1 cellular context compared by ENCODE assay signal in the genomic region with DNA sequence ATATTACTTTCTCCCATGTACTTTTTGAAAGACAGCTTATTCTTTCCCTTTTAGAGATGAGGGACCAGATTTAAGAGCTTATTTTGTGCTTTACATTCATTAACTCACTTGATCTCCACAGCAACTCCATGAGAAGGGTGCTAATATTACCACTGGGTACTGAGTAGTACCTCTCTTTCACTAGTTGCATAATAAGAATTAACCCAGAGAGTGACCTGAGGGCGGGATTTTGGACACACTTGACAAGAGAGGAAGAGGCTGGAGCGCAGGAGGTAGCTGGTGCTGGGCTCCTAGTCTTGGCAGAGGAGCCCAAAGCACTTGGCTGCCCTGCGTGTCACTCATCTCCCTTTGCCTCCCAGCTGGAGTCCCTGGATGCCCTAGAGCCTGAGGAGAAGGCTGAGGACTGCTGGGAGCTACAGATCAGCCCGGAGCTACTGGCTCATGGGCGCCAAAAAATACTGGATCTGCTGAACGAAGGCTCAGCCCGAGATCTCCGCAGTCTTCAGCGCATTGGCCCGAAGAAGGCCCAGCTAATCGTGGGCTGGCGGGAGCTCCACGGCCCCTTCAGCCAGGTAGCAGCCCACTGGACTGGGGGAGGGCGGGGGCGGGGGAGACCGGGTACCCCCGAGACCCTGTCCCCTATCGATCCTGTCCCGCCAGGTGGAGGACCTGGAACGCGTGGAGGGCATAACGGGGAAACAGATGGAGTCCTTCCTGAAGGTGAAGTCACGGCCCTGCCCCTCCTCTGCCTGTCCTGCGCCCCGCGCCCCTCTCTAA.
A peak's percentile ranks its signal among the peaks of the same experiment; 100 is the strongest.
TF ChIP-seq lines count a peak whose summit lies in the region.

No MANE protein-coding gene starts in this region.

TF ChIP-seq in K562, 482 proteins besides CTCF, POLR2A, EP300 and RAD21 (continued from another document):
- peak; percentile 26; the same call in 1 of the 2 replicates for TF ChIP-seq ZNF431 (CRISPR knock-in tag; IDR thresholded peaks at IDR 0.05)
- TF ChIP-seq ILK (tag; IDR thresholded peaks at IDR 0.05; ENCODE audit: borderline replicate concordance, low read depth) = no peak
- TF ChIP-seq, protein P1, sequence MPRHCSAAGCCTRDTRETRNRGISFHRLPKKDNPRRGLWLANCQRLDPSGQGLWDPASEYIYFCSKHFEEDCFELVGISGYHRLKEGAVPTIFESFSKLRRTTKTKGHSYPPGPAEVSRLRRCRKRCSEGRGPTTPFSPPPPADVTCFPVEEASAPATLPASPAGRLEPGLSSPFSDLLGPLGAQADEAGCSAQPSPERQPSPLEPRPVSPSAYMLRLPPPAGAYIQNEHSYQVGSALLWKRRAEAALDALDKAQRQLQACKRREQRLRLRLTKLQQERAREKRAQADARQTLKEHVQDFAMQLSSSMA (CRISPR knock-in tag; IDR thresholded peaks at IDR 0.05) = 0 out of 2 replicates have a peak, but pooled peaks have one; percentile 21
- TF ChIP-seq KHSRP (IDR thresholded peaks at IDR 0.05) = no peak
- no peak for TF ChIP-seq TCFL5 (CRISPR knock-in tag; conservative IDR thresholded peaks at IDR 0.05)
- TF ChIP-seq NUFIP1 (IDR thresholded peaks at IDR 0.05; ENCODE audit: partially characterized antibody) = no peak
- no peak for TF ChIP-seq SAP30 (IDR thresholded peaks at IDR 0.05; ENCODE audit: borderline replicate concordance, insufficient read depth, low read depth, low read length, poor library complexity, severe bottlenecking)
- TF ChIP-seq COPS2 (conservative IDR thresholded peaks at IDR 0.05) = no peak
- TF ChIP-seq, protein P2, sequence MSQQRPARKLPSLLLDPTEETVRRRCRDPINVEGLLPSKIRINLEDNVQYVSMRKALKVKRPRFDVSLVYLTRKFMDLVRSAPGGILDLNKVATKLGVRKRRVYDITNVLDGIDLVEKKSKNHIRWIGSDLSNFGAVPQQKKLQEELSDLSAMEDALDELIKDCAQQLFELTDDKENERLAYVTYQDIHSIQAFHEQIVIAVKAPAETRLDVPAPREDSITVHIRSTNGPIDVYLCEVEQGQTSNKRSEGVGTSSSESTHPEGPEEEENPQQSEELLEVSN (IDR thresholded peaks at IDR 0.05; ENCODE audit: borderline replicate concordance in 1 of 2, extremely low read depth in 1 of 2, insufficient read depth in 1 of 2, insufficient read length in 1 of 2, low read depth in 1 of 2, low read length in 1 of 2, poor library complexity in 1 of 2, severe bottlenecking in 1 of 2) = peak in 1 of 2 experiments; percentile 40
- TF ChIP-seq TBL1XR1 (IDR thresholded peaks at IDR 0.05; ENCODE audit: low read length in 2 of 2) = no peak
- no peak for TF ChIP-seq ELF4 (CRISPR knock-in tag; IDR thresholded peaks at IDR 0.05)
- peak; percentile 53 for TF ChIP-seq CHD1 (IDR thresholded peaks at IDR 0.05; ENCODE audit: low read length)
- TF ChIP-seq NCOA2 (IDR thresholded peaks at IDR 0.05; ENCODE audit: partially characterized antibody in 2 of 2) = no peak
- 0 out of 2 replicates have a peak, but pooled peaks have one; percentile 3 for TF ChIP-seq CBX5 (IDR thresholded peaks at IDR 0.05; ENCODE audit: borderline replicate concordance, low read depth)
- no peak for TF ChIP-seq ARID1B (IDR thresholded peaks at IDR 0.05)
- TF ChIP-seq, protein P3, sequence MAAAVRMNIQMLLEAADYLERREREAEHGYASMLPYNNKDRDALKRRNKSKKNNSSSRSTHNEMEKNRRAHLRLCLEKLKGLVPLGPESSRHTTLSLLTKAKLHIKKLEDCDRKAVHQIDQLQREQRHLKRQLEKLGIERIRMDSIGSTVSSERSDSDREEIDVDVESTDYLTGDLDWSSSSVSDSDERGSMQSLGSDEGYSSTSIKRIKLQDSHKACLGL (CRISPR knock-in tag; IDR thresholded peaks at IDR 0.05; ENCODE audit: borderline replicate concordance, poor library complexity, severe bottlenecking) = no peak
- TF ChIP-seq, protein P4, sequence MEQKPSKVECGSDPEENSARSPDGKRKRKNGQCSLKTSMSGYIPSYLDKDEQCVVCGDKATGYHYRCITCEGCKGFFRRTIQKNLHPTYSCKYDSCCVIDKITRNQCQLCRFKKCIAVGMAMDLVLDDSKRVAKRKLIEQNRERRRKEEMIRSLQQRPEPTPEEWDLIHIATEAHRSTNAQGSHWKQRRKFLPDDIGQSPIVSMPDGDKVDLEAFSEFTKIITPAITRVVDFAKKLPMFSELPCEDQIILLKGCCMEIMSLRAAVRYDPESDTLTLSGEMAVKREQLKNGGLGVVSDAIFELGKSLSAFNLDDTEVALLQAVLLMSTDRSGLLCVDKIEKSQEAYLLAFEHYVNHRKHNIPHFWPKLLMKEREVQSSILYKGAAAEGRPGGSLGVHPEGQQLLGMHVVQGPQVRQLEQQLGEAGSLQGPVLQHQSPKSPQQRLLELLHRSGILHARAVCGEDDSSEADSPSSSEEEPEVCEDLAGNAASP (IDR thresholded peaks at IDR 0.05) = no peak
- no peak for TF ChIP-seq MTA3 (IDR thresholded peaks at IDR 0.05; ENCODE audit: borderline replicate concordance)
- TF ChIP-seq ZBTB1 (CRISPR knock-in tag; IDR thresholded peaks at IDR 0.05; ENCODE audit: borderline replicate concordance, low read depth) = no peak; the same call in 1 of the 2 replicates
- TF ChIP-seq ZNF408 (CRISPR knock-in tag; IDR thresholded peaks at IDR 0.05; ENCODE audit: low read depth) = no peak
- TF ChIP-seq POLR2AphosphoS5 (IDR thresholded peaks at IDR 0.05; ENCODE audit: control insufficient read depth, insufficient read depth, low read depth, low read length) = peak; percentile 23; the same call in 1 of the 2 replicates
- no peak for TF ChIP-seq SRSF9 (IDR thresholded peaks at IDR 0.05; ENCODE audit: borderline replicate concordance, low read depth, low read length)
- TF ChIP-seq, protein P5, sequence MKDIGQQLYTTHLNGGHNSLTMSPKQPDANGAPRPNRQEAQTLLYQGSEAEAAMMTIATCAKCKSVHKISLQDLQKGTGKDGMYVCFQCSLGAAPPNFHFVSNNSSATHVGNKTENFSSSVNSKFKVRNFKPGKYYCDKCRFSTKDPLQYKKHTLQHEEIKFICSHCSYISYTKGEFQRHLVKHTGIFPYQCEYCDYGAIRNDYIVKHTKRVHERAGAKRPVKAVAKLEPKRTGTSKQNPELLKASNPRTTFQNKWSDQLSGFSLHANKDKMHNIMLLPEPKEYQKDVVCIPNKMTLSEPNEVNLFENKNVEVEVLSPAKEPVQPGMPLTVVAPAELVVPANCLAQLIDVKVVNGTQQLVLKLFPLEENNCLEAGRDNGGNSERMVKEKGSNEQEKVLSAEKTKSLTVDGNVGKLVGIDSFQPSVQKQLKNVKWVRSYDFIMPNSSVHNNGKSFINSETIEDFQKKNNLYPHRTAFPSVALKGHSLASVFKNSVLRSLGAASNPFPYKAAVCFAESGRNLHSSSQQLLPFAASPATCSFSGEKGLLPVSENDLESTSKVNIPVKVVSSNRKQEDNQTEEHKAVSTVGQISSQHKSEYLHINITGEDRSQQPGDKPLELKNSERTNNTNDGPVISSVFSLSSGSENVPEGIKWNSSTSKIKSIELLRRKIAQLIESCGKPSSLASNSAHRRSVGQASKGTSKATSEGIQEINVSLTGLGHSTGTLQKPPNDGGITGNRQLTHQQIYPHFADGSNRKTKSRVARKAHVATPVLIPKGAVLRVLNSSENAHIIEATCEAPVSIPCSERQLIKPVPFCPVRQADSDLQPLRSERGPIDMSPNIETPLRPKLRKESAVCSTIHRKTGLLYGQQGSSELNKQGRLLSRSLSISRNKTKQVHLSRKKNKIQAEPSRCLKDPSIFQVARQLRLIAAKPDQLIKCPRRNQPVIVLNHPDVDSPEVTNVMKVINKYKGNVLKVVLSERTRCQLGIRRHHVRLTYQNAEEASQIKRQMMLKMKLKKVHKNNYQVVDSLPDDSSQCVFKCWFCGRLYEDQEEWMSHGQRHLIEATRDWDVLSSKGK (CRISPR knock-in tag; IDR thresholded peaks at IDR 0.05) = no peak
- no peak for TF ChIP-seq ESRRA (IDR thresholded peaks at IDR 0.05; ENCODE audit: borderline replicate concordance, low read depth)
- no peak for TF ChIP-seq NBN (IDR thresholded peaks at IDR 0.05; ENCODE audit: low read depth)
- TF ChIP-seq, protein P6, sequence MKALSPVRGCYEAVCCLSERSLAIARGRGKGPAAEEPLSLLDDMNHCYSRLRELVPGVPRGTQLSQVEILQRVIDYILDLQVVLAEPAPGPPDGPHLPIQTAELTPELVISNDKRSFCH (CRISPR knock-in tag; IDR thresholded peaks at IDR 0.05) = no peak
- TF ChIP-seq, protein P6 (tag; IDR thresholded peaks at IDR 0.05) = no peak
- TF ChIP-seq YY1 (IDR thresholded peaks at IDR 0.05; ENCODE audit: borderline replicate concordance in 1 of 3, control insufficient read depth in 1 of 3, extremely low read depth in 1 of 3, insufficient read depth in 3 of 3, insufficient read length in 1 of 3, insufficient replicate concordance in 2 of 3, low read depth in 1 of 3, low read length in 2 of 3) = no peak
- TF ChIP-seq, protein P7, sequence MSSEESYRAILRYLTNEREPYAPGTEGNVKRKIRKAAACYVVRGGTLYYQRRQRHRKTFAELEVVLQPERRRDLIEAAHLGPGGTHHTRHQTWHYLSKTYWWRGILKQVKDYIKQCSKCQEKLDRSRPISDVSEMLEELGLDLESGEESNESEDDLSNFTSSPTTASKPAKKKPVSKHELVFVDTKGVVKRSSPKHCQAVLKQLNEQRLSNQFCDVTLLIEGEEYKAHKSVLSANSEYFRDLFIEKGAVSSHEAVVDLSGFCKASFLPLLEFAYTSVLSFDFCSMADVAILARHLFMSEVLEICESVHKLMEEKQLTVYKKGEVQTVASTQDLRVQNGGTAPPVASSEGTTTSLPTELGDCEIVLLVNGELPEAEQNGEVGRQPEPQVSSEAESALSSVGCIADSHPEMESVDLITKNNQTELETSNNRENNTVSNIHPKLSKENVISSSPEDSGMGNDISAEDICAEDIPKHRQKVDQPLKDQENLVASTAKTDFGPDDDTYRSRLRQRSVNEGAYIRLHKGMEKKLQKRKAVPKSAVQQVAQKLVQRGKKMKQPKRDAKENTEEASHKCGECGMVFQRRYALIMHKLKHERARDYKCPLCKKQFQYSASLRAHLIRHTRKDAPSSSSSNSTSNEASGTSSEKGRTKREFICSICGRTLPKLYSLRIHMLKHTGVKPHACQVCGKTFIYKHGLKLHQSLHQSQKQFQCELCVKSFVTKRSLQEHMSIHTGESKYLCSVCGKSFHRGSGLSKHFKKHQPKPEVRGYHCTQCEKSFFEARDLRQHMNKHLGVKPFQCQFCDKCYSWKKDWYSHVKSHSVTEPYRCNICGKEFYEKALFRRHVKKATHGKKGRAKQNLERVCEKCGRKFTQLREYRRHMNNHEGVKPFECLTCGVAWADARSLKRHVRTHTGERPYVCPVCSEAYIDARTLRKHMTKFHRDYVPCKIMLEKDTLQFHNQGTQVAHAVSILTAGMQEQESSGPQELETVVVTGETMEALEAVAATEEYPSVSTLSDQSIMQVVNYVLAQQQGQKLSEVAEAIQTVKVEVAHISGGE (CRISPR knock-in tag; IDR thresholded peaks at IDR 0.05) = no peak
